2 cellular contexts compared by ENCODE assay signal in genomic region chr16:81502396-81503060, GRCh38.
TF ChIP-seq lines count a peak whose summit lies in the region.

No MANE protein-coding gene starts in this region.

TF ChIP-seq in SK-N-SH, 30 proteins besides CTCF, POLR2A, EP300 and RAD21:
- TF ChIP-seq FOSL2 (IDR thresholded peaks at IDR 0.05; ENCODE audit: borderline replicate concordance, low read depth) (no peak), FOXM1 (IDR thresholded peaks at IDR 0.05; ENCODE audit: low read depth) (no peak), GATA2 (CRISPR knock-in tag; IDR thresholded peaks at IDR 0.05) (no peak; the same call in 1 of the 2 replicates), JUND (IDR thresholded peaks at IDR 0.05) (no peak), TAF1 (IDR thresholded peaks at IDR 0.05; ENCODE audit: borderline replicate concordance, low read depth, low read length) (no peak), USF1 (IDR thresholded peaks at IDR 0.05; ENCODE audit: borderline replicate concordance, low read depth) (no peak), USF2 (IDR thresholded peaks at IDR 0.05; ENCODE audit: borderline replicate concordance, low read depth, low read length) (no peak), SIN3A (IDR thresholded peaks at IDR 0.05; ENCODE audit: borderline replicate concordance, low read depth, low read length) (no peak)

TF ChIP-seq in SK-N-SH treated with all-trans-retinoic acid at 6 μM for 48 hours, 23 proteins besides CTCF, POLR2A, EP300 and RAD21:
- TF ChIP-seq ZNF8 (CRISPR knock-in tag; IDR thresholded peaks at IDR 0.05) (no peak), BACH2 (CRISPR knock-in tag; IDR thresholded peaks at IDR 0.05; ENCODE audit: borderline replicate concordance) (no peak), ESRRG (CRISPR knock-in tag; IDR thresholded peaks at IDR 0.05) (no peak), ARNTL (CRISPR knock-in tag; IDR thresholded peaks at IDR 0.05; ENCODE audit: borderline replicate concordance, low read depth) (no peak), ZNF565 (CRISPR knock-in tag; conservative IDR thresholded peaks at IDR 0.05; ENCODE audit: low read depth) (no peak), ZC3H10 (CRISPR knock-in tag; IDR thresholded peaks at IDR 0.05) (no peak), ZFP3 (CRISPR knock-in tag; IDR thresholded peaks at IDR 0.05) (no peak), SNAI2 (CRISPR knock-in tag; IDR thresholded peaks at IDR 0.05) (no peak), POU6F1 (CRISPR knock-in tag; IDR thresholded peaks at IDR 0.05; ENCODE audit: borderline replicate concordance, low read depth) (no peak), TCF4 (CRISPR knock-in tag; IDR thresholded peaks at IDR 0.05; ENCODE audit: borderline replicate concordance) (no peak), ZNF70 (CRISPR knock-in tag; IDR thresholded peaks at IDR 0.05) (no peak), PPARA (CRISPR knock-in tag; IDR thresholded peaks at IDR 0.05; ENCODE audit: borderline replicate concordance) (no peak), CSRNP3 (CRISPR knock-in tag; IDR thresholded peaks at IDR 0.05) (no peak), TOX (CRISPR knock-in tag; IDR thresholded peaks at IDR 0.05; ENCODE audit: borderline replicate concordance) (no peak), ISL1 (CRISPR knock-in tag; IDR thresholded peaks at IDR 0.05) (no peak), TSHZ2 (CRISPR knock-in tag; IDR thresholded peaks at IDR 0.05) (no peak), ZFP30 (CRISPR knock-in tag; IDR thresholded peaks at IDR 0.05) (no peak), OSR1 (CRISPR knock-in tag; IDR thresholded peaks at IDR 0.05) (no peak), GLIS3 (CRISPR knock-in tag; IDR thresholded peaks at IDR 0.05) (no peak), CREB5 (CRISPR knock-in tag; IDR thresholded peaks at IDR 0.05; ENCODE audit: low read depth) (no peak)
